ENCODE assay signal across 19 cellular contexts in genomic region chr2:108936076-108936867, GRCh38. TPM values are rescaled to one million over a fixed set of nuclear protein-coding genes. Genes with fewer than 3 reads are reported as not detected.
"Had no signal": no experiment of that assay in that cellular context is flagged by ENCODE, and none has a peak within 500 bp of the region (broad histone marks: within the 10 kb centered on the region; RNA-seq: fewer than 3 reads in every experiment).

No MANE protein-coding gene starts in this region.

- H3K36me3 Mint-ChIP-seq: activated naive CD8-positive, alpha-beta T cell treated with anti-CD3 and anti-CD28 coated beads, Interleukin-2, amount 10 ng/mL, durations not matched to agents 7 days and 5 days had no signal

- H3K4me3 Mint-ChIP-seq: activated naive CD8-positive, alpha-beta T cell treated with anti-CD3 and anti-CD28 coated beads, Interleukin-2, amount 10 ng/mL, durations not matched to agents 7 days and 5 days; activated T-helper 1 cell treated with anti-CD3 and anti-CD28 coated beads, Interleukin-12 subunit alpha, Interleukin-12 subunit beta, Interleukin-2, Interleukin-4 antibody, amounts not matched to agents 30 ng/mL and 10 ng/mL and 1 ng/mL, durations not matched to agents 14 hours and 24 hours and 36 hours; central memory CD8-positive, alpha-beta T cell had no signal

- H3K9me3 Mint-ChIP-seq: activated naive CD8-positive, alpha-beta T cell treated with anti-CD3 and anti-CD28 coated beads, Interleukin-2, amount 10 ng/mL, durations not matched to agents 7 days and 5 days; activated T-helper 1 cell treated with anti-CD3 and anti-CD28 coated beads, Interleukin-12 subunit alpha, Interleukin-12 subunit beta, Interleukin-2, Interleukin-4 antibody, amounts not matched to agents 30 ng/mL and 10 ng/mL and 1 ng/mL, durations not matched to agents 14 hours and 24 hours and 36 hours; central memory CD8-positive, alpha-beta T cell had no signal

- H3K27me3 Mint-ChIP-seq: activated naive CD8-positive, alpha-beta T cell treated with anti-CD3 and anti-CD28 coated beads, Interleukin-2, amount 10 ng/mL, durations not matched to agents 7 days and 5 days had no signal

- H3K27ac Mint-ChIP-seq: activated naive CD8-positive, alpha-beta T cell treated with anti-CD3 and anti-CD28 coated beads, Interleukin-2, amount 10 ng/mL, durations not matched to agents 7 days and 5 days had no signal

- H3K4me1 Mint-ChIP-seq: central memory CD8-positive, alpha-beta T cell had no signal

- DNase-seq: activated CD4-positive, alpha-beta T cell treated with anti-CD3 and anti-CD28 coated beads, Interleukin-2, amount 50 U/mL, for 1 hour; activated naive CD4-positive, alpha-beta T cell treated with Interleukin-2 at 50 U/mL for 16 hours; activated naive CD8-positive, alpha-beta T cell treated with anti-CD3 and anti-CD28 coated beads, Interleukin-2, amount 10 ng/mL, durations not matched to agents 7 days and 5 days; brain microvascular endothelial cell; erythroblast; foreskin melanocyte; glutamatergic neuron; islet precursor cell; mammary epithelial cell; ovary; psoas muscle; right lobe of liver; stimulated activated CD4-positive, alpha-beta T cell treated with anti-CD3 and anti-CD28 coated beads, Interleukin-4, amount 100 ng/mL, for 1 hour; T-helper 1 cell; T1000 had no signal

- ATAC-seq: left lobe of liver, psoas muscle, SK-N-SH treated with all-trans-retinoic acid at 6 μM for 48 hours had no signal

RNA-seq across cellular contexts. Expression of gene EDAR, which starts 52.7 kb away (rescaled TPM):
- total RNA-seq: psoas muscle had no signal
